ENCODE assay signal across 8 cellular contexts in genomic region chr17:35022536-35023063, GRCh38. TPM values are rescaled to one million over a fixed set of nuclear protein-coding genes. Genes with fewer than 3 reads are reported as not detected.
DNase-seq lines count a peak whose midpoint lies in the region; ATAC-seq lines count a peak whose summit lies in the region.
"Had no signal": no experiment of that assay in that cellular context is flagged by ENCODE, and none has a peak within 500 bp of the region (broad histone marks: within the 10 kb centered on the region; RNA-seq: fewer than 3 reads in every experiment).

No MANE protein-coding gene starts in this region.

- H4K8ac ChIP-seq in neuronal stem cell (ENCODE audit: low read depth, low read length), result no peak overlapping the region

- no peak overlapping the region for H2AFZ ChIP-seq in neuronal stem cell (ENCODE audit: low read length)

- no peaks in the 10 kb centered on the region for H3K4me1 ChIP-seq in neuronal stem cell (ENCODE audit: control insufficient read depth in 2 of 2, insufficient read depth in 1 of 2, low read depth in 1 of 2, low read length in 2 of 2)

- peak overlapping the region; percentile 95 for H3K27ac Mint-ChIP-seq in activated T-cell treated with anti-CD3 and anti-CD28 coated beads, Interleukin-2, amount 50 U/mL, for 72 hours
- peak overlapping the region; percentile 96 to 97 for H3K27ac Mint-ChIP-seq in stimulated activated naive CD8-positive, alpha-beta T cell treated with anti-CD3 and anti-CD28 coated beads, Interleukin-15, amount 100 ng/mL, for 72 hours

- no peak overlapping the region for H3K14ac ChIP-seq in neuronal stem cell (ENCODE audit: low read length)

- H3K79me1 ChIP-seq in neuronal stem cell (ENCODE audit: low read depth, low read length), result no peaks in the 10 kb centered on the region

- H2AK5ac ChIP-seq in neuronal stem cell (ENCODE audit: low read depth, low read length), result no peak overlapping the region

- no peaks in the 10 kb centered on the region for H3K36me3 ChIP-seq in neuronal stem cell (replicated peaks in 1 of 2; ENCODE audit: control insufficient read depth in 2 of 2, insufficient read depth in 2 of 2, low read length in 2 of 2)
- H3K36me3 ChIP-seq: ovary had no signal

- WGBS in neuronal stem cell (ENCODE audit: extremely low coverage in 2 of 2, insufficient read length in 2 of 2, insufficient replicate concordance in 1 of 2), 2 donors, result no CpG with 5 or more reads among the region's 8 CpGs

- H2BK5ac ChIP-seq in neuronal stem cell (ENCODE audit: low read length), result no peak overlapping the region

- H3K4me2 ChIP-seq in neuronal stem cell (ENCODE audit: insufficient read depth, low read length, poor library complexity, severe bottlenecking), result no peak overlapping the region

- peaks cover 47% of the 10 kb centered on the region for H3K4me1 Mint-ChIP-seq in activated T-cell treated with anti-CD3 and anti-CD28 coated beads, Interleukin-2, amount 50 U/mL, for 72 hours (ENCODE audit: low read depth)
- H3K4me1 Mint-ChIP-seq in stimulated activated naive CD8-positive, alpha-beta T cell treated with anti-CD3 and anti-CD28 coated beads, Interleukin-15, amount 100 ng/mL, for 72 hours, result peaks cover 48% of the 10 kb centered on the region

- no peak overlapping the region for H4K91ac ChIP-seq in neuronal stem cell (ENCODE audit: low read depth, low read length, poor library complexity)

- no peak overlapping the region for H3K4ac ChIP-seq in neuronal stem cell (ENCODE audit: low read length)

- peak overlapping the region; percentile 82 to 84 for H3K4me3 Mint-ChIP-seq in activated T-cell treated with anti-CD3 and anti-CD28 coated beads, Interleukin-2, amount 50 U/mL, for 72 hours
- H3K4me3 Mint-ChIP-seq in stimulated activated naive CD8-positive, alpha-beta T cell treated with anti-CD3 and anti-CD28 coated beads, Interleukin-15, amount 100 ng/mL, for 72 hours, result peak overlapping the region; percentile 81 to 83

- H3K23ac ChIP-seq in neuronal stem cell (ENCODE audit: low read depth, low read length, poor library complexity), result peak overlapping the region; percentile 47

- no peaks in the 10 kb centered on the region for H3K27me3 ChIP-seq in neuronal stem cell (ENCODE audit: control insufficient read depth in 3 of 3, insufficient read depth in 3 of 3, low read depth in 1 of 3, low read length in 3 of 3)
- H3K27me3 ChIP-seq: ovary had no signal

- H3K9ac ChIP-seq in neuronal stem cell (ENCODE audit: low read depth, low read length, poor library complexity), result no peak overlapping the region

- no peak overlapping the region for H3K27ac ChIP-seq in neuronal stem cell (replicated peaks; ENCODE audit: low read length)
- H3K27ac ChIP-seq: ovary had no signal

- no peak overlapping the region for H2BK15ac ChIP-seq in neuronal stem cell (ENCODE audit: low read length)

- H3K18ac ChIP-seq in neuronal stem cell (ENCODE audit: low read length), result no peak overlapping the region

- H3K36me3 Mint-ChIP-seq in activated T-cell treated with anti-CD3 and anti-CD28 coated beads, Interleukin-2, amount 50 U/mL, for 72 hours (ENCODE audit: insufficient read depth in 2 of 2), result peaks cover 3 to 10% of the 10 kb centered on the region in 2 donors

- DNase-seq in NOMO-1 (lab: John Stamatoyannopoulos, UW; ENCODE audit: unreplicated experiment in 2 of 2) (peak; percentile 20 to 67), fibroblast of gingiva (ENCODE audit: low read depth) (peak; percentile 96), neuronal stem cell (ENCODE audit: low spot score) (no peak), NCI-H748 (lab: John Stamatoyannopoulos, UW; ENCODE audit: unreplicated experiment) (no peak)
- DNase-seq in activated T-cell treated with anti-CD3 and anti-CD28 coated beads, Interleukin-2, amount 50 U/mL, for 72 hours, result peak; percentile 81 to 82
- peak; percentile 63 to 82 for DNase-seq in stimulated activated naive CD8-positive, alpha-beta T cell treated with anti-CD3 and anti-CD28 coated beads, Interleukin-15, amount 100 ng/mL, for 72 hours

- H2BK12ac ChIP-seq in neuronal stem cell (ENCODE audit: low read length), result no peak overlapping the region

- peak overlapping the region in 1 of 2 donors; percentile 65 for H3K4me3 ChIP-seq in neuronal stem cell (ENCODE audit: low read length in 2 of 2)
- H3K4me3 ChIP-seq: ovary had no signal

- peak; percentile 68 for ATAC-seq in GM19468 (IDR thresholded peaks at IDR 0.05; ENCODE audit: extremely low read depth, unreplicated experiment)
- peak; percentile 100 for ATAC-seq in activated T-cell treated with anti-CD3 and anti-CD28 coated beads, Interleukin-2, amount 50 U/mL, for 72 hours (replicated peaks in 1 of 2)
- ATAC-seq in stimulated activated naive CD8-positive, alpha-beta T cell treated with anti-CD3 and anti-CD28 coated beads, Interleukin-15, amount 100 ng/mL, for 72 hours, result peak; percentile 100

- no peak overlapping the region for H2BK120ac ChIP-seq in neuronal stem cell (ENCODE audit: low read depth, low read length)

- H3K9me3 ChIP-seq in neuronal stem cell (replicated peaks in 1 of 2; ENCODE audit: control insufficient read depth in 2 of 2, insufficient read depth in 1 of 2, low read depth in 1 of 2, low read length in 2 of 2), result no peaks in the 10 kb centered on the region
- H3K9me3 ChIP-seq: ovary had no signal

- H3K9me3 Mint-ChIP-seq in activated T-cell treated with anti-CD3 and anti-CD28 coated beads, Interleukin-2, amount 50 U/mL, for 72 hours, result no peaks in the 10 kb centered on the region
- H3K9me3 Mint-ChIP-seq in stimulated activated naive CD8-positive, alpha-beta T cell treated with anti-CD3 and anti-CD28 coated beads, Interleukin-15, amount 100 ng/mL, for 72 hours, result no peaks in the 10 kb centered on the region

- no peaks in the 10 kb centered on the region for H3K27me3 Mint-ChIP-seq in activated T-cell treated with anti-CD3 and anti-CD28 coated beads, Interleukin-2, amount 50 U/mL, for 72 hours (ENCODE audit: low read depth)
- no peaks in the 10 kb centered on the region for H3K27me3 Mint-ChIP-seq in stimulated activated naive CD8-positive, alpha-beta T cell treated with anti-CD3 and anti-CD28 coated beads, Interleukin-15, amount 100 ng/mL, for 72 hours

RNA-seq across cellular contexts. Expression of gene RFFL, which starts 40.9 kb away (rescaled TPM):
- 10 to 100 TPM; 47.7 to 50.0 TPM for total RNA-seq in activated T-cell treated with anti-CD3 and anti-CD28 coated beads, Interleukin-2, amount 50 U/mL, for 72 hours
- 8.5 TPM for polyA plus RNA-seq in neuronal stem cell (2013, experiment 1 of 2)
- polyA plus RNA-seq in neuronal stem cell (2013, experiment 2 of 2), result 9.3 TPM

RNA-seq across cellular contexts. Expression of gene LIG3, which starts 42.3 kb away (rescaled TPM):
- 10 to 100 TPM; 39.1 to 44.0 TPM for total RNA-seq in activated T-cell treated with anti-CD3 and anti-CD28 coated beads, Interleukin-2, amount 50 U/mL, for 72 hours
- 43.3 TPM for polyA plus RNA-seq in neuronal stem cell (2013, experiment 1 of 2)
- 47.2 TPM for polyA plus RNA-seq in neuronal stem cell (2013, experiment 2 of 2)

Comparison
In these comparisons a context has a peak if more than half of its experiments do, and no peak if none do; other contexts are left out.
1. DNase-seq: peak in NOMO-1 (2 of 2), activated T-cell treated with anti-CD3 and anti-CD28 coated beads, Interleukin-2, amount 50 U/mL, for 72 hours (2 of 2), fibroblast of gingiva (single experiment) and stimulated activated naive CD8-positive, alpha-beta T cell treated with anti-CD3 and anti-CD28 coated beads, Interleukin-15, amount 100 ng/mL, for 72 hours (2 of 2); none in neuronal stem cell (single experiment) and NCI-H748 (single experiment).
2. Peak in every context shown above with its lines, with median percentiles within 50 percentile points of each other: ATAC-seq.